ENCODE assay signal across 2 cellular contexts in the genomic region with DNA sequence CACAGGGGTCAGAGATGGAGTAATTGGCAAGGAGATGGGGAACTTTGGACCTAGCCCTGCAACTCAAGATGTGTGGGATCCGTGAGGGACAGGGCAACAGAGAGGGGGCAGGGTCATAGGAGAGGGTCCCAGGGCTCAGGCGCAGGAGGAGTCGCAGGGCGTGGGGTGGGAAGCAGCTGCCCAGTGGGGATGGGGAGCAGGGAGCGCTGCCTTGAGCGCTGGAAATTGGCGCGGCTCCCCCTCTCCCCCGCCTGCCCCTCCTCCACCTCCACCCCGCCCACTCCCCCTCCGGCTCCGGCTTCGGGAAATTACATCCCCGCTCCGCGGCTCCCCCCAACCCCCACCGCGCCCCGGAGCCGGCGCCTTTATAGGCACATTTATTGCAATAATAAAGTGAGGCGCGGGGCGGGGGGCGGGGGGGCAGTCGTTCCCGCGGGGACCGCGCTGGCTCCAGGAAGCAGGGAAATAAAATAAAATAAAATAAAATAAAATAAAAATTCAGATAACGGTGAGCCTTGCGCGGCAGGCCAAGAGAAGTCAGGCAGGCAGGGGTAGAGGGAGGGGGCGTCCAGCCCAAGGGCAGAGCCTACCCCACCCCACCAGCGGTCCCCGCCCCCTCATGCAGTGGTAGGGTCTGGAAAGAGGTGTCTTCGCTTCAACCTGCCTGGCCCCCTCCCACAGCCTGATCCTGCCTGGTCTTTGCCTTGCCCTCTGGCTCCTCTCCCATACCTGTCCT.
TF ChIP-seq lines count a peak whose summit lies in the region.

No MANE protein-coding gene starts in this region.

TF ChIP-seq in endothelial cell of umbilical vein, 7 proteins besides CTCF, POLR2A, EP300 and RAD21:
- TF ChIP-seq GATA2 (IDR thresholded peaks at IDR 0.05; ENCODE audit: insufficient read depth, insufficient read length, low read depth, low read length) (no peak), MYC (IDR thresholded peaks at IDR 0.05; ENCODE audit: low read depth, low read length) (no peak), JUN (IDR thresholded peaks at IDR 0.05; ENCODE audit: borderline replicate concordance, insufficient read depth, insufficient read length, low read depth) (no peak), POLR2AphosphoS5 (IDR thresholded peaks at IDR 0.05; ENCODE audit: insufficient read depth, low read depth, low read length) (no peak), FOS (IDR thresholded peaks at IDR 0.05; ENCODE audit: borderline replicate concordance, insufficient read depth, low read length) (no peak), EZH2 (IDR thresholded peaks at IDR 0.05; ENCODE audit: borderline replicate concordance, low read depth, low read length, severe bottlenecking) (peak; percentile 38)

TF ChIP-seq in neural cell, 6 proteins besides CTCF, POLR2A, EP300 and RAD21:
- TF ChIP-seq, protein P1, sequence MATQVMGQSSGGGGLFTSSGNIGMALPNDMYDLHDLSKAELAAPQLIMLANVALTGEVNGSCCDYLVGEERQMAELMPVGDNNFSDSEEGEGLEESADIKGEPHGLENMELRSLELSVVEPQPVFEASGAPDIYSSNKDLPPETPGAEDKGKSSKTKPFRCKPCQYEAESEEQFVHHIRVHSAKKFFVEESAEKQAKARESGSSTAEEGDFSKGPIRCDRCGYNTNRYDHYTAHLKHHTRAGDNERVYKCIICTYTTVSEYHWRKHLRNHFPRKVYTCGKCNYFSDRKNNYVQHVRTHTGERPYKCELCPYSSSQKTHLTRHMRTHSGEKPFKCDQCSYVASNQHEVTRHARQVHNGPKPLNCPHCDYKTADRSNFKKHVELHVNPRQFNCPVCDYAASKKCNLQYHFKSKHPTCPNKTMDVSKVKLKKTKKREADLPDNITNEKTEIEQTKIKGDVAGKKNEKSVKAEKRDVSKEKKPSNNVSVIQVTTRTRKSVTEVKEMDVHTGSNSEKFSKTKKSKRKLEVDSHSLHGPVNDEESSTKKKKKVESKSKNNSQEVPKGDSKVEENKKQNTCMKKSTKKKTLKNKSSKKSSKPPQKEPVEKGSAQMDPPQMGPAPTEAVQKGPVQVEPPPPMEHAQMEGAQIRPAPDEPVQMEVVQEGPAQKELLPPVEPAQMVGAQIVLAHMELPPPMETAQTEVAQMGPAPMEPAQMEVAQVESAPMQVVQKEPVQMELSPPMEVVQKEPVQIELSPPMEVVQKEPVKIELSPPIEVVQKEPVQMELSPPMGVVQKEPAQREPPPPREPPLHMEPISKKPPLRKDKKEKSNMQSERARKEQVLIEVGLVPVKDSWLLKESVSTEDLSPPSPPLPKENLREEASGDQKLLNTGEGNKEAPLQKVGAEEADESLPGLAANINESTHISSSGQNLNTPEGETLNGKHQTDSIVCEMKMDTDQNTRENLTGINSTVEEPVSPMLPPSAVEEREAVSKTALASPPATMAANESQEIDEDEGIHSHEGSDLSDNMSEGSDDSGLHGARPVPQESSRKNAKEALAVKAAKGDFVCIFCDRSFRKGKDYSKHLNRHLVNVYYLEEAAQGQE (IDR thresholded peaks at IDR 0.05; ENCODE audit: borderline replicate concordance) = no peak
- TF ChIP-seq MXI1 (conservative IDR thresholded peaks at IDR 0.05; ENCODE audit: poor library complexity, severe bottlenecking) (no peak), SMC3 (conservative IDR thresholded peaks at IDR 0.05; ENCODE audit: poor library complexity) (no peak), EZH2 (IDR thresholded peaks at IDR 0.05; ENCODE audit: borderline replicate concordance, insufficient read depth, low read length, poor library complexity, severe bottlenecking) (no peak), TAF1 (IDR thresholded peaks at IDR 0.05; ENCODE audit: low read depth) (no peak), POLR2AphosphoS5 (IDR thresholded peaks at IDR 0.05) (no peak)
